ENCODE assay signal across 15 cellular contexts in the genomic region with DNA sequence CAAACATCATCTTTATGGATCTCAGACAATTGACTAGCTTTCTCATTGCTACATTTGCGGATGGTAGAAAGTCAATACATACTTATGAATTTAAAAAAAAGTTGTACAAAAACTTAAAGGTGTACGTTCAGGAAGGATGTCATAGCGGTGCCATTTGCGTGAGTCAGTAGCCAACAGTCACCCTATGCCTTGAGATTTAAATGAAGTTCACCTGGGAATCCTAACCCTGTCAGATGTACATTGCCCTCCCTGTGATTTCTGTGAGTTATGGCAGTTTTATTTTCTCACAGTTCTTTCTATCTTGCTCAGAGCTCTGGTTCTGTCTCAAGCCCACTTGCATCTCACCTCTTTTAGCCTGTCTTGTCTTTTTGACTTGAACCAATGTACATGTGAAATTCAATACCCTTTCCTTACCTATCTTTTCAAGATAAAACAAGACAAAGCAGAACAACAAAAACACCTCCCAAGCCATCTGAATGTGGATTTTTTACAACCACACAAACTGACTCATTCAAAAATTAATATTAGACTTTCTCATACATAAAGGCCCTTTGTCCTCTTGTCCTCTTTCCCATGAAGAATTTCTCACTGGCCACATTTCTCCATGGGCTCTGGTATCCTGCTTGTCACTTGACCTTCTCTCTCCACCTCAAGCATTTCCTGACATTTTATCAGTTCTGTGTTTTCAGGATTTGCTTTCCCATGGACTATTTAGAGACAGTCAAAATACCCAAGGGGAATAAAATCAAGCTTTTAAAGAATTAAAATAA. TPM values are rescaled to one million over a fixed set of nuclear protein-coding genes. Genes with fewer than 3 reads are reported as not detected.
A peak's percentile ranks its signal among the peaks of the same experiment; 100 is the strongest.
DNase-seq lines count a peak whose midpoint lies in the region; ATAC-seq and TF ChIP-seq lines count a peak whose summit lies in the region.
"Had no signal": no experiment of that assay in that cellular context is flagged by ENCODE, and none has a peak within 500 bp of the region (broad histone marks: within the 10 kb centered on the region; RNA-seq: fewer than 3 reads in every experiment).

No MANE protein-coding gene starts in this region.

- H4K91ac ChIP-seq in IMR-90 (ENCODE audit: insufficient read depth, low read depth, low read length), result no peak overlapping the region

- TF ChIP-seq RAD21 in IMR-90 (IDR thresholded peaks at IDR 0.05; ENCODE audit: low read length), result no peak

- no peak for TF ChIP-seq POLR2A in IMR-90 (IDR thresholded peaks at IDR 0.05; ENCODE audit: low read depth, low read length)

- no peak overlapping the region for H2AK9ac ChIP-seq in IMR-90 (replicated peaks; ENCODE audit: low read depth, low read length, poor library complexity)

- H3K9me1 ChIP-seq in IMR-90 (ENCODE audit: insufficient read depth, low read length), result no peaks in the 10 kb centered on the region

- no peak overlapping the region for H3K27ac ChIP-seq in IMR-90 (ENCODE audit: insufficient read depth, low read length)
- peak overlapping the region; percentile 87 for H3K27ac ChIP-seq in mammary epithelial cell (ENCODE audit: insufficient read depth, low read depth, low read length)
- H3K27ac ChIP-seq in smooth muscle cell (ENCODE audit: low read depth), result peak overlapping the region; percentile 79
- H3K27ac ChIP-seq: SK-N-MC, upper lobe of left lung had no signal

- H4K20me1 ChIP-seq in IMR-90 (ENCODE audit: insufficient read depth, low read length), result no peaks in the 10 kb centered on the region
- H4K20me1 ChIP-seq in mammary epithelial cell (ENCODE audit: insufficient read depth, low read length), result no peaks in the 10 kb centered on the region
- H4K20me1 ChIP-seq in smooth muscle cell (ENCODE audit: low read depth), result no peaks in the 10 kb centered on the region

- H3K4me1 Mint-ChIP-seq in stimulated activated effector memory CD8-positive, alpha-beta T cell treated with anti-CD3 and anti-CD28 coated beads, Interleukin-12 subunit alpha, Interleukin-12 subunit beta, amount 100 ng/mL, for 72 hours, result peaks cover 9% of the 10 kb centered on the region

- H3K4me1 ChIP-seq in IMR-90 (ENCODE audit: control insufficient read depth, insufficient read depth, low read length) (no peaks in the 10 kb centered on the region), mammary epithelial cell (ENCODE audit: insufficient read depth, low read length) (peaks cover 36% of the 10 kb centered on the region), smooth muscle cell (ENCODE audit: low read depth) (peaks cover 9% of the 10 kb centered on the region)

- H3K56ac ChIP-seq in IMR-90 (ENCODE audit: extremely low read depth, insufficient read depth, low read length), result no peak overlapping the region

- H3K4me3 ChIP-seq in IMR-90 (ENCODE audit: insufficient read depth, low read depth, low read length) (no peak overlapping the region), mammary epithelial cell (replicated peaks in 1 of 3; ENCODE audit: insufficient read depth in 1 of 3, low read depth in 2 of 3, low read length in 3 of 3) (no peak overlapping the region), smooth muscle cell (no peak overlapping the region)
- H3K4me3 ChIP-seq: SK-N-MC, upper lobe of left lung had no signal

- BruUV-seq in IMR-90 (replicated peaks; lab: Mats Ljungman, UMichigan) (no TSS peak), mammary epithelial cell (replicated peaks; lab: Mats Ljungman, UMichigan) (no TSS peak)

- H4K5ac ChIP-seq in IMR-90 (ENCODE audit: low read depth, low read length), result no peak overlapping the region

- peak; percentile 33 for DNase-seq in IMR-90
- DNase-seq in mammary epithelial cell, result peak; percentile 87
- peak; percentile 54 for DNase-seq in islet precursor cell
- no peak for DNase-seq in smooth muscle cell (lab: John Stamatoyannopoulos, UW; ENCODE audit: unreplicated experiment)
- no peak for DNase-seq in left cardiac atrium
- no peak for DNase-seq in stimulated activated effector memory CD8-positive, alpha-beta T cell treated with anti-CD3 and anti-CD28 coated beads, Interleukin-12 subunit alpha, Interleukin-12 subunit beta, amount 100 ng/mL, for 72 hours (ENCODE audit: low spot score in 2 of 2)
- DNase-seq in HuH-7.5 (ENCODE audit: low spot score), result no peak
- DNase-seq: activated CD8-positive, alpha-beta T cell treated with anti-CD3 and anti-CD28 coated beads, Interleukin-2, amount 10 ng/mL, durations not matched to agents 7 days and 5 days; CD4-positive, CD25-positive, alpha-beta regulatory T cell; NCI-H1105 treated with DMSO at 0.1 percent for 48 hours; NCI-H345; stimulated activated CD4-positive, alpha-beta T cell treated with anti-CD3 and anti-CD28 coated beads, Interleukin-2, amount 100 ng/mL, for 48 hours; upper lobe of left lung had no signal

- dilution Hi-C loops in IMR-90 (cut with HindIII; ENCODE audit: low sequenced_read_pairs, unreplicated experiment), result no loop called here
- dilution Hi-C loops in mammary epithelial cell (cut with HindIII; ENCODE audit: low sequenced_read_pairs), result no loop called here

- no peak overlapping the region for H2BK15ac ChIP-seq in IMR-90 (ENCODE audit: low read depth, low read length)

- intact Hi-C loops in IMR-90 (cut with micrococcal nuclease) (loop anchor here (2.0 kb wide), 1 partner anchor 15 kb away; no protein-coding TSS in a partner anchor), mammary epithelial cell (cut with micrococcal nuclease) (loop anchor here (10.0 kb wide), 1 partner anchor 219 kb away; no protein-coding TSS in a partner anchor), left cardiac atrium (cut with DNase I) (loop anchor here in 1 of 2 donors (10.0 kb wide), 1 partner anchor 199 kb away; no protein-coding TSS in a partner anchor)

- no peaks in the 10 kb centered on the region for H3K79me2 ChIP-seq in mammary epithelial cell (ENCODE audit: insufficient read depth, low read length)
- no peaks in the 10 kb centered on the region for H3K79me2 ChIP-seq in smooth muscle cell (ENCODE audit: low read depth)

- H3K9ac ChIP-seq in IMR-90 (ENCODE audit: low read depth, low read length), result no peak overlapping the region
- peak overlapping the region; percentile 16 for H3K9ac ChIP-seq in mammary epithelial cell (ENCODE audit: insufficient read depth, low read length)
- H3K9ac ChIP-seq in smooth muscle cell (ENCODE audit: low read depth), result no peak overlapping the region

- in situ Hi-C loops in IMR-90 (cut with MboI; ENCODE audit: low sequenced_read_pairs), result loop anchor here (25.0 kb wide), 1 partner anchor 386 kb away; no protein-coding TSS in a partner anchor
- in situ Hi-C loops in mammary epithelial cell (cut with MboI; ENCODE audit: low sequenced_read_pairs in 2 of 2), result no loop called here

- no peaks in the 10 kb centered on the region for H3K9me3 Mint-ChIP-seq in stimulated activated effector memory CD8-positive, alpha-beta T cell treated with anti-CD3 and anti-CD28 coated beads, Interleukin-12 subunit alpha, Interleukin-12 subunit beta, amount 100 ng/mL, for 72 hours

- H3K79me1 ChIP-seq in IMR-90 (ENCODE audit: low read depth in 1 of 2, low read length in 2 of 2), result no peaks in the 10 kb centered on the region

- no peak overlapping the region for H3K4ac ChIP-seq in IMR-90 (ENCODE audit: low read depth, low read length)

- H3K9me3 ChIP-seq in IMR-90 (ENCODE audit: control insufficient read depth, insufficient read depth, low read length) (no peaks in the 10 kb centered on the region), mammary epithelial cell (replicated peaks; ENCODE audit: insufficient read depth, low read length) (no peaks in the 10 kb centered on the region), smooth muscle cell (replicated peaks; ENCODE audit: low read depth) (no peaks in the 10 kb centered on the region)
- H3K9me3 ChIP-seq: upper lobe of left lung had no signal

- no CpG with 5 or more reads among the region's 4 CpGs for WGBS in IMR-90 (ENCODE audit: extremely low coverage in 2 of 2, insufficient read length in 1 of 2), 2 experiments
- WGBS in mammary epithelial cell (ENCODE audit: low coverage, missing lambda C conversion rate), result 50% methylated on average over 4 of the region's 4 CpGs
- 82% methylated on average over 4 of the region's 4 CpGs for WGBS in smooth muscle cell (ENCODE audit: low lambda C conversion rate)

- no peak overlapping the region for H3K14ac ChIP-seq in IMR-90 (replicated peaks; ENCODE audit: low read depth, low read length)

- TF ChIP-seq CTCF in IMR-90 (conservative IDR thresholded peaks at IDR 0.05; ENCODE audit: low read depth, low read length), result no peak
- no peak for TF ChIP-seq CTCF in mammary epithelial cell (conservative IDR thresholded peaks at IDR 0.05 in 1 of 2, IDR thresholded peaks at IDR 0.05 in 1 of 2; ENCODE audit: extremely low read depth in 1 of 2, insufficient read depth in 1 of 2, low read depth in 1 of 2, low read length in 2 of 2)
- TF ChIP-seq CTCF in smooth muscle cell (IDR thresholded peaks at IDR 0.05; ENCODE audit: borderline replicate concordance, insufficient read depth, poor library complexity, severe bottlenecking), result no peak

- H4K8ac ChIP-seq in IMR-90 (ENCODE audit: low read depth in 2 of 2, low read length in 2 of 2), result no peak overlapping the region

- no peak overlapping the region for H2BK120ac ChIP-seq in IMR-90 (ENCODE audit: low read depth, low read length)

- H3K27ac Mint-ChIP-seq in stimulated activated effector memory CD8-positive, alpha-beta T cell treated with anti-CD3 and anti-CD28 coated beads, Interleukin-12 subunit alpha, Interleukin-12 subunit beta, amount 100 ng/mL, for 72 hours, result no peak overlapping the region
- H3K27ac Mint-ChIP-seq: activated CD8-positive, alpha-beta T cell treated with anti-CD3 and anti-CD28 coated beads, Interleukin-2, amount 10 ng/mL, durations not matched to agents 7 days and 5 days; CD4-positive, CD25-positive, alpha-beta regulatory T cell had no signal

- no peak overlapping the region for H3K4me3 Mint-ChIP-seq in stimulated activated effector memory CD8-positive, alpha-beta T cell treated with anti-CD3 and anti-CD28 coated beads, Interleukin-12 subunit alpha, Interleukin-12 subunit beta, amount 100 ng/mL, for 72 hours
- H3K4me3 Mint-ChIP-seq: activated CD8-positive, alpha-beta T cell treated with anti-CD3 and anti-CD28 coated beads, Interleukin-2, amount 10 ng/mL, durations not matched to agents 7 days and 5 days; CD4-positive, CD25-positive, alpha-beta regulatory T cell had no signal

- POLR2A ChIA-PET in IMR-90 (lab: Charles Lee; ENCODE audit: unreplicated experiment), result no interaction called here

- H3K36me3 Mint-ChIP-seq in stimulated activated effector memory CD8-positive, alpha-beta T cell treated with anti-CD3 and anti-CD28 coated beads, Interleukin-12 subunit alpha, Interleukin-12 subunit beta, amount 100 ng/mL, for 72 hours, result no peaks in the 10 kb centered on the region
- H3K36me3 Mint-ChIP-seq: CD4-positive, CD25-positive, alpha-beta regulatory T cell had no signal

- H2AFZ ChIP-seq in IMR-90 (replicated peaks; ENCODE audit: low read length, poor library complexity) (no peak overlapping the region), mammary epithelial cell (ENCODE audit: low read depth, low read length) (peak overlapping the region; percentile 38), smooth muscle cell (ENCODE audit: low read depth) (peak overlapping the region; percentile 4)

- H3K23ac ChIP-seq in IMR-90 (ENCODE audit: low read depth, low read length), result no peak overlapping the region

- H3K27me3 ChIP-seq in IMR-90 (ENCODE audit: control insufficient read depth, insufficient read depth, low read length) (peaks cover 10% of the 10 kb centered on the region), mammary epithelial cell (ENCODE audit: insufficient read depth, low read length) (no peaks in the 10 kb centered on the region), smooth muscle cell (ENCODE audit: low read depth) (no peaks in the 10 kb centered on the region)
- H3K27me3 ChIP-seq: upper lobe of left lung had no signal

- H3K4me2 ChIP-seq in IMR-90 (ENCODE audit: low read depth, low read length), result no peak overlapping the region
- H3K4me2 ChIP-seq in mammary epithelial cell (ENCODE audit: insufficient read depth, low read depth, low read length), result peak overlapping the region; percentile 82
- H3K4me2 ChIP-seq in smooth muscle cell, result peak overlapping the region; percentile 66

- CTCF ChIA-PET in IMR-90 (lab: Yijun Ruan, JAX), result interaction anchor here (1.6 to 3.2 kb wide), 4 partner anchors 9 to 62 kb away, joined by 5 to 17 read pairs (median 12); no protein-coding TSS in a partner anchor
- CTCF ChIA-PET in mammary epithelial cell (lab: Charles Lee; ENCODE audit: low non-redundant PET), result no interaction called here

- no peak overlapping the region for H2AK5ac ChIP-seq in IMR-90 (ENCODE audit: low read depth, low read length)

- no peak overlapping the region for H2BK5ac ChIP-seq in IMR-90 (ENCODE audit: low read depth, low read length, poor library complexity, severe bottlenecking)

- no peak overlapping the region for H3K18ac ChIP-seq in IMR-90 (ENCODE audit: low read depth, low read length)

- H3K36me3 ChIP-seq in IMR-90 (ENCODE audit: control insufficient read depth, insufficient read depth, low read length) (no peaks in the 10 kb centered on the region), mammary epithelial cell (ENCODE audit: insufficient read depth, low read length) (no peaks in the 10 kb centered on the region), smooth muscle cell (ENCODE audit: low read depth) (no peaks in the 10 kb centered on the region)
- H3K36me3 ChIP-seq: upper lobe of left lung had no signal

- peaks cover 7% of the 10 kb centered on the region for H3F3A ChIP-seq in smooth muscle cell (ENCODE audit: low read depth)

- H2BK20ac ChIP-seq in IMR-90 (ENCODE audit: low read depth, low read length), result no peak overlapping the region

- ATAC-seq in IMR-90 (ENCODE audit: low read depth) (no peak), left cardiac atrium (no peak), GM18519 (IDR thresholded peaks at IDR 0.05; ENCODE audit: low FRiP score, unreplicated experiment) (no peak)
- no peak for ATAC-seq in stimulated activated effector memory CD8-positive, alpha-beta T cell treated with anti-CD3 and anti-CD28 coated beads, Interleukin-12 subunit alpha, Interleukin-12 subunit beta, amount 100 ng/mL, for 72 hours
- ATAC-seq: activated CD8-positive, alpha-beta T cell treated with anti-CD3 and anti-CD28 coated beads, Interleukin-2, amount 10 ng/mL, durations not matched to agents 7 days and 5 days had no signal

RNA-seq across cellular contexts. Expression of a gene that starts 25.3 kb away (rescaled TPM):
- total RNA-seq in IMR-90 (2012; rRNA removed), result 10.2 and 14.4 TPM in 2 replicates
- polyA plus RNA-seq in IMR-90 (2012; rRNA removed), result 5.7 and 6.2 TPM in 2 replicates
- polyA plus RNA-seq in IMR-90 (2012; cell fraction: cytosol; rRNA removed), result 1.9 and 2.6 TPM in 2 replicates
- 6.9 and 8.3 TPM in 2 replicates for polyA plus RNA-seq in IMR-90 (2012; cell fraction: nucleus; rRNA removed; ENCODE audit: low replicate concordance)
- 1 to 10 TPM; 7.3 to 9.4 TPM for total RNA-seq in mammary epithelial cell
- polyA plus RNA-seq in mammary epithelial cell, result 1.8 TPM
- polyA minus RNA-seq in mammary epithelial cell, result 5.2 TPM
- 18.5 and 20.0 TPM in 2 replicates for total RNA-seq in smooth muscle cell
- 1.5 and 2.2 TPM in 2 replicates for polyA plus RNA-seq in smooth muscle cell
- total RNA-seq in left cardiac atrium, result 10 to 100 TPM in 1 of 2 donors, 1 to 10 TPM in 1; 9.6 to 11.5 TPM
- total RNA-seq: CD4-positive, CD25-positive, alpha-beta regulatory T cell had no signal
- polyA plus RNA-seq: CD4-positive, CD25-positive, alpha-beta regulatory T cell had no signal

RNA-seq across cellular contexts. Expression of a gene that starts 38.4 kb away (rescaled TPM):
- total RNA-seq in IMR-90 (2012; rRNA removed) (162 and 331 TPM in 2 replicates), mammary epithelial cell (100 to 1,000 TPM; 171 to 211 TPM), smooth muscle cell (66.1 and 93.2 TPM in 2 replicates), left cardiac atrium (10 to 100 TPM; 14.5 to 33.9 TPM)
- polyA plus RNA-seq in IMR-90 (2012; rRNA removed) (69.1 and 87.9 TPM in 2 replicates), mammary epithelial cell (65.8 TPM), smooth muscle cell (134 and 141 TPM in 2 replicates)
- 73.9 and 110 TPM in 2 replicates for polyA plus RNA-seq in IMR-90 (2012; cell fraction: cytosol; rRNA removed)
- 85.5 and 118 TPM in 2 replicates for polyA plus RNA-seq in IMR-90 (2012; cell fraction: nucleus; rRNA removed; ENCODE audit: low replicate concordance)
- polyA minus RNA-seq in mammary epithelial cell, result 152 TPM

Comparison
In these comparisons a context has a peak if more than half of its experiments do, and no peak if none do; other contexts are left out.
1. DNase-seq: peak in IMR-90 (single experiment), mammary epithelial cell (single experiment) and islet precursor cell (single experiment); none in smooth muscle cell (single experiment), left cardiac atrium (single experiment), stimulated activated effector memory CD8-positive, alpha-beta T cell treated with anti-CD3 and anti-CD28 coated beads, Interleukin-12 subunit alpha, Interleukin-12 subunit beta, amount 100 ng/mL, for 72 hours (0 of 2) and HuH-7.5 (single experiment).